In the genomic region with DNA sequence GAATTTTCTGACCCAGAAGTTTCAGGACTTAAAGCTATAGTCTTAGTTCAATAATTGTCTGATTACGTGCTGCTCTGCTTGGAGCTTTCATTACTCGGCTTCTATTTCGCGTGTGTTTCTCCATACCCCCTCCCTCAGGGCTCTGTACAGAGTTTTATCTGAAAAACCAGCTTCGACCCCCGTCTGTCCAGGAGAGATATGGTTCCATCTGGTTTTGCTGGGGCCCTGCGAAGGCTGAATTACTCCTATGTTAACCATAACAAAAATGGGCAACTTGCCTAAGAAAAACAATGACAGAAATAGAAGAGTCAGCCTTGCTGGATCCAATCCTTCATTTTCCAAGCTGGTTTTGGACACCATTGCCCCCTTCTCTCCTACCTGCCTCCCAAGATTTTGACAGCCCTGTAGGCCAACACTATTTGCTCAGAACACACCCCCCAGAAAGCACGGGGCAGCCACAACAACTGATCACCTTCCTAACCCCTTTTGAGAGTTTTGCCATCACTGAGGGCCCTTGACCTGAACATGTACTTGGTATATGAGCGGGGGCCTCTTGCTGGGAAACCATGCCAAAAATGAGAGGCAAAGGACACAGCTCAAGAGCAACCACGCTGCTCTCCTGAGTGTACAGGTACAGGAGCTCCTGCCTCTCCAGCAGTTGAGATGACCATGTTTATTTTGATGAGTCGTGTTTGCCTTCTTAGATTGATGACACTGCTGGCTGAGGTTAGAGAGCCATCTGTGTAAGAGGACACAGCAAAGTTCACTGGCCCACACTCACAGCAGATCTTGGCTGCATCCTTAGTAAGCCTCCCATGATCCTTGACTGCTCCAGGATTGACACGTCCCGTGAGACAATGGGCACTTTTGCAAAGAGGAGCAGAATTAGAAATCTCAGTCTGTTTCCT, we compare ENCODE assay signal across 1 cellular context.
A peak's percentile ranks its signal among the peaks of the same experiment; 100 is the strongest.
TF ChIP-seq lines count a peak whose summit lies in the region.

No MANE protein-coding gene starts in this region.

TF ChIP-seq in SK-N-SH, 30 proteins besides CTCF, POLR2A, EP300 and RAD21 (continued from another document):
- TF ChIP-seq MEF2A (IDR thresholded peaks at IDR 0.05; ENCODE audit: borderline replicate concordance, low read depth) (no peak), SIN3A (IDR thresholded peaks at IDR 0.05; ENCODE audit: borderline replicate concordance, low read depth, low read length) (no peak), FOXJ3 (CRISPR knock-in tag; IDR thresholded peaks at IDR 0.05) (peak; percentile 39; the same call in 1 of the 2 replicates), NRF1 (IDR thresholded peaks at IDR 0.05; ENCODE audit: low read depth, low read length) (no peak), TEAD4 (IDR thresholded peaks at IDR 0.05; ENCODE audit: borderline replicate concordance, insufficient read depth) (no peak), NFIC (IDR thresholded peaks at IDR 0.05; ENCODE audit: borderline replicate concordance) (no peak), RXRA (IDR thresholded peaks at IDR 0.05; ENCODE audit: borderline replicate concordance, low read depth) (no peak), GATA2 (CRISPR knock-in tag; IDR thresholded peaks at IDR 0.05) (peak; percentile 48; the same call in 1 of the 2 replicates), TAF1 (IDR thresholded peaks at IDR 0.05; ENCODE audit: borderline replicate concordance, low read depth, low read length) (no peak), CHD2 (IDR thresholded peaks at IDR 0.05; ENCODE audit: low read length, partially characterized antibody) (peak; percentile 15), RFX5 (IDR thresholded peaks at IDR 0.05; ENCODE audit: low read length) (no peak)
- TF ChIP-seq, protein P1, sequence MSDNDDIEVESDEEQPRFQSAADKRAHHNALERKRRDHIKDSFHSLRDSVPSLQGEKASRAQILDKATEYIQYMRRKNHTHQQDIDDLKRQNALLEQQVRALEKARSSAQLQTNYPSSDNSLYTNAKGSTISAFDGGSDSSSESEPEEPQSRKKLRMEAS (IDR thresholded peaks at IDR 0.05; ENCODE audit: low read depth) = no peak
- TF ChIP-seq, protein P2, sequence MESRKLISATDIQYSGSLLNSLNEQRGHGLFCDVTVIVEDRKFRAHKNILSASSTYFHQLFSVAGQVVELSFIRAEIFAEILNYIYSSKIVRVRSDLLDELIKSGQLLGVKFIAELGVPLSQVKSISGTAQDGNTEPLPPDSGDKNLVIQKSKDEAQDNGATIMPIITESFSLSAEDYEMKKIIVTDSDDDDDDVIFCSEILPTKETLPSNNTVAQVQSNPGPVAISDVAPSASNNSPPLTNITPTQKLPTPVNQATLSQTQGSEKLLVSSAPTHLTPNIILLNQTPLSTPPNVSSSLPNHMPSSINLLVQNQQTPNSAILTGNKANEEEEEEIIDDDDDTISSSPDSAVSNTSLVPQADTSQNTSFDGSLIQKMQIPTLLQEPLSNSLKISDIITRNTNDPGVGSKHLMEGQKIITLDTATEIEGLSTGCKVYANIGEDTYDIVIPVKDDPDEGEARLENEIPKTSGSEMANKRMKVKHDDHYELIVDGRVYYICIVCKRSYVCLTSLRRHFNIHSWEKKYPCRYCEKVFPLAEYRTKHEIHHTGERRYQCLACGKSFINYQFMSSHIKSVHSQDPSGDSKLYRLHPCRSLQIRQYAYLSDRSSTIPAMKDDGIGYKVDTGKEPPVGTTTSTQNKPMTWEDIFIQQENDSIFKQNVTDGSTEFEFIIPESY (IDR thresholded peaks at IDR 0.05; ENCODE audit: borderline replicate concordance, low read depth) = no peak
- TF ChIP-seq, protein P3, sequence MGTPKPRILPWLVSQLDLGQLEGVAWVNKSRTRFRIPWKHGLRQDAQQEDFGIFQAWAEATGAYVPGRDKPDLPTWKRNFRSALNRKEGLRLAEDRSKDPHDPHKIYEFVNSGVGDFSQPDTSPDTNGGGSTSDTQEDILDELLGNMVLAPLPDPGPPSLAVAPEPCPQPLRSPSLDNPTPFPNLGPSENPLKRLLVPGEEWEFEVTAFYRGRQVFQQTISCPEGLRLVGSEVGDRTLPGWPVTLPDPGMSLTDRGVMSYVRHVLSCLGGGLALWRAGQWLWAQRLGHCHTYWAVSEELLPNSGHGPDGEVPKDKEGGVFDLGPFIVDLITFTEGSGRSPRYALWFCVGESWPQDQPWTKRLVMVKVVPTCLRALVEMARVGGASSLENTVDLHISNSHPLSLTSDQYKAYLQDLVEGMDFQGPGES (IDR thresholded peaks at IDR 0.05; ENCODE audit: low read depth, low read length) = no peak
